In genomic region chr13:112965103-112965502, GRCh38 we compare ENCODE assay signal across 21 cellular contexts. TPM values are rescaled to one million over a fixed set of nuclear protein-coding genes. Genes with fewer than 3 reads are reported as not detected.
DNase-seq lines count a peak whose midpoint lies in the region; ATAC-seq and TF ChIP-seq lines count a peak whose summit lies in the region.
"Had no signal": no experiment of that assay in that cellular context is flagged by ENCODE, and none has a peak within 500 bp of the region (broad histone marks: within the 10 kb centered on the region; RNA-seq: fewer than 3 reads in every experiment).

No MANE protein-coding gene starts in this region.

- H3K9me2 ChIP-seq in PC-9 (ENCODE audit: insufficient read depth) (no peaks in the 10 kb centered on the region), hepatocyte (replicated peaks; ENCODE audit: insufficient read depth) (no peaks in the 10 kb centered on the region)

- H2AFZ ChIP-seq in PC-9 (no peak overlapping the region), hepatocyte (no peak overlapping the region)

- peaks cover 30% of the 10 kb centered on the region; the same call in 1 of the 2 replicates for H3F3A ChIP-seq in PC-9 (ENCODE audit: insufficient read depth, low read depth)

- H4K20me1 ChIP-seq in PC-9 (ENCODE audit: insufficient read depth) (0 out of 2 replicates have a peak, but pooled peaks cover 3% of the 10 kb centered on the region), hepatocyte (ENCODE audit: insufficient read depth, poor library complexity, severe bottlenecking) (no peaks in the 10 kb centered on the region)

- H3K4me3 ChIP-seq in left lung (no peak overlapping the region), sigmoid colon (no peak overlapping the region), PC-9 (no peak overlapping the region), hepatocyte (no peak overlapping the region)
- H3K4me3 ChIP-seq: pancreas, right lobe of liver, SK-N-MC had no signal

- no TSS peak for BruUV-seq in PC-9 (replicated peaks; lab: Mats Ljungman, UMichigan)

- TF ChIP-seq CTCF in left lung (IDR thresholded peaks at IDR 0.05) (no peak), sigmoid colon (IDR thresholded peaks at IDR 0.05) (no peak), PC-9 (conservative IDR thresholded peaks at IDR 0.05) (no peak), hepatocyte (IDR thresholded peaks at IDR 0.05; ENCODE audit: poor library complexity) (no peak)

- H3K79me2 ChIP-seq in PC-9 (ENCODE audit: low read depth) (no peaks in the 10 kb centered on the region), hepatocyte (no peaks in the 10 kb centered on the region)

- no peak overlapping the region for H3K4me2 ChIP-seq in PC-9
- H3K4me2 ChIP-seq in hepatocyte: no peak overlapping the region

- POLR2A ChIA-PET in PC-9 (lab: Charles Lee; ENCODE audit: unreplicated experiment): no interaction called here

- ATAC-seq in left lung (no peak), HG03159 (IDR thresholded peaks at IDR 0.05; ENCODE audit: unreplicated experiment) (no peak)
- ATAC-seq: activated CD8-positive, alpha-beta T cell treated with anti-CD3 and anti-CD28 coated beads, Interleukin-2, amount 10 ng/mL, durations not matched to agents 7 days and 5 days; pancreas had no signal

- CTCF ChIA-PET in PC-9 (lab: Charles Lee): no interaction called here

- H3K9me3 ChIP-seq in left lung: no peaks in the 10 kb centered on the region
- H3K9me3 ChIP-seq in sigmoid colon: no peaks in the 10 kb centered on the region
- H3K9me3 ChIP-seq in PC-9 (ENCODE audit: insufficient read depth, low read depth): no peaks in the 10 kb centered on the region
- no peaks in the 10 kb centered on the region for H3K9me3 ChIP-seq in hepatocyte (ENCODE audit: low read depth)
- H3K9me3 ChIP-seq: pancreas, right lobe of liver had no signal

- peaks cover 4 to 21% of the 10 kb centered on the region in 2 donors for H3K4me1 ChIP-seq in left lung
- H3K4me1 ChIP-seq in sigmoid colon: peaks cover 0 to 20% (median 15%) of the 10 kb centered on the region in 4 donors
- H3K4me1 ChIP-seq in PC-9 (replicated peaks; ENCODE audit: insufficient read depth): peaks cover 11% of the 10 kb centered on the region; the same call in 1 of the 2 replicates
- peaks cover 7% of the 10 kb centered on the region for H3K4me1 ChIP-seq in hepatocyte (ENCODE audit: insufficient read depth)
- H3K4me1 ChIP-seq: pancreas had no signal

- no peak for TF ChIP-seq EP300 in sigmoid colon (IDR thresholded peaks at IDR 0.05)

- H3K27me3 ChIP-seq in left lung: peaks cover 7 to 30% of the 10 kb centered on the region in 2 donors
- peaks cover 19 to 52% (median 47%) of the 10 kb centered on the region in 3 donors for H3K27me3 ChIP-seq in sigmoid colon
- H3K27me3 ChIP-seq in PC-9 (ENCODE audit: insufficient read depth, low read depth): no peaks in the 10 kb centered on the region
- H3K27me3 ChIP-seq in hepatocyte: no peaks in the 10 kb centered on the region
- H3K27me3 ChIP-seq: pancreas, right lobe of liver had no signal

- peak overlapping the region in 1 of 2 donors; percentile 55 for H3K27ac ChIP-seq in left lung
- peak overlapping the region in 1 of 4 donors; percentile 32 for H3K27ac ChIP-seq in sigmoid colon
- H3K27ac ChIP-seq in PC-9: no peak overlapping the region
- H3K27ac ChIP-seq in hepatocyte: no peak overlapping the region
- H3K27ac ChIP-seq: pancreas, right lobe of liver, SK-N-MC had no signal

- 50 to 65% methylated on average over 12 of the region's 12 CpGs for WGBS in sigmoid colon, 2 donors
- WGBS in hepatocyte (ENCODE audit: low lambda C conversion rate, missing lambda C conversion rate): 86% methylated on average over 11 of the region's 12 CpGs

- TF ChIP-seq POLR2A in sigmoid colon (IDR thresholded peaks at IDR 0.05): no peak

- H3K36me3 ChIP-seq in left lung (no peaks in the 10 kb centered on the region), sigmoid colon (no peaks in the 10 kb centered on the region), PC-9 (ENCODE audit: low read depth) (no peaks in the 10 kb centered on the region), hepatocyte (replicated peaks; ENCODE audit: insufficient read depth, low read depth) (no peaks in the 10 kb centered on the region)
- H3K36me3 ChIP-seq: pancreas, right lobe of liver had no signal

- intact Hi-C loops in left lung (cut with DNase I): no loop called here
- intact Hi-C loops in sigmoid colon (cut with DNase I): no loop called here
- intact Hi-C loops in PC-9 (cut with micrococcal nuclease; ENCODE audit: unreplicated experiment): no loop called here

- DNase-seq in HT-29 (ENCODE audit: low spot score): peak; percentile 63
- peak; percentile 41 for DNase-seq in dermis blood vessel endothelial cell
- DNase-seq in left lung: peak; percentile 31 to 60
- DNase-seq in sigmoid colon: peak; percentile 60
- DNase-seq in PC-9: no peak
- no peak for DNase-seq in NCI-H226
- no peak for DNase-seq in hepatocyte (ENCODE audit: low spot score)
- DNase-seq: activated CD4-positive, alpha-beta T cell treated with anti-CD3 and anti-CD28 coated beads for 1 hour; activated CD8-positive, alpha-beta T cell treated with anti-CD3 and anti-CD28 coated beads, Interleukin-2, amount 10 ng/mL, durations not matched to agents 7 days and 5 days; activated naive CD4-positive, alpha-beta T cell treated with anti-CD3 and anti-CD28 coated beads for 36 hours; anterior cingulate cortex; caudate nucleus; glutamatergic neuron; left cardiac atrium; NCI-H1436; NCI-H526; substantia nigra had no signal

RNA-seq across cellular contexts. Expression of gene MCF2L, which starts 3.9 kb away (rescaled TPM):
- 46.7 and 53.2 TPM in 2 replicates for total RNA-seq in HT-29 (2014; rRNA removed; shearing (Covaris generic))
- total RNA-seq in dermis blood vessel endothelial cell (7.8 and 51.4 TPM in 2 replicates), left lung (10 to 100 TPM; 36.0 to 38.9 TPM), sigmoid colon (10 to 100 TPM in 3 of 4 donors, 1 to 10 TPM in 1; 7.5 to 20.2 (median 13.0) TPM), PC-9 (2021) (21.7 and 28.2 TPM in 2 replicates), hepatocyte (16.7 and 22.4 TPM in 2 replicates)
- polyA plus RNA-seq in sigmoid colon (10 to 100 TPM; 43.5 to 59.9 (median 51.1) TPM), hepatocyte (11.1 and 13.5 TPM in 2 replicates)

Comparison
In these comparisons a context has a peak if more than half of its experiments do, and no peak if none do; other contexts are left out.
1. DNase-seq: peak in HT-29 (single experiment), dermis blood vessel endothelial cell (single experiment), left lung (2 of 2) and sigmoid colon (single experiment); none in PC-9 (0 of 2), NCI-H226 (single experiment) and hepatocyte (single experiment).